30 cellular contexts compared by ENCODE assay signal in genomic region chr1:42311138-42311537, GRCh38. TPM values are rescaled to one million over a fixed set of nuclear protein-coding genes. Genes with fewer than 3 reads are reported as not detected.
A peak's percentile ranks its signal among the peaks of the same experiment; 100 is the strongest.
DNase-seq lines count a peak whose midpoint lies in the region; ATAC-seq and TF ChIP-seq lines count a peak whose summit lies in the region.
"Had no signal": no experiment of that assay in that cellular context is flagged by ENCODE, and none has a peak within 500 bp of the region (broad histone marks: within the 10 kb centered on the region; RNA-seq: fewer than 3 reads in every experiment).

No MANE protein-coding gene starts in this region.

- H3K4me3 ChIP-seq in mammary epithelial cell (replicated peaks in 1 of 3; ENCODE audit: insufficient read depth in 1 of 3, low read depth in 2 of 3, low read length in 3 of 3) (no peak overlapping the region), fibroblast of villous mesenchyme (ENCODE audit: low read depth, low read length) (no peak overlapping the region), uterus (no peak overlapping the region)
- H3K4me3 ChIP-seq in CD8-positive, alpha-beta T cell (ENCODE audit: low read depth, low read length): no peak overlapping the region
- H3K4me3 ChIP-seq: HAP-1, SK-N-MC, spleen, suprapubic skin had no signal

- peaks cover 52% of the 10 kb centered on the region for H3K4me1 Mint-ChIP-seq in MCF 10A (ENCODE audit: insufficient read depth, unreplicated experiment)
- H3K4me1 Mint-ChIP-seq in activated T-helper 17 cell treated with anti-CD3 and anti-CD28 coated beads, Interleukin-2, amount 50 U/mL, for 72 hours: peaks cover 58% of the 10 kb centered on the region
- H3K4me1 Mint-ChIP-seq in CD8-positive, alpha-beta T cell (ENCODE audit: low read depth): peaks cover 76% of the 10 kb centered on the region

- H3K27ac ChIP-seq in mammary epithelial cell (ENCODE audit: insufficient read depth, low read depth, low read length) (no peak overlapping the region), uterus (no peak overlapping the region)
- no peak overlapping the region for H3K27ac ChIP-seq in CD8-positive, alpha-beta T cell (ENCODE audit: low read depth, low read length)
- H3K27ac ChIP-seq: RWPE1, SK-N-MC, spleen, suprapubic skin, VCaP had no signal

- no peaks in the 10 kb centered on the region for H3K27me3 Mint-ChIP-seq in MCF 10A (ENCODE audit: insufficient read depth, unreplicated experiment)
- H3K27me3 Mint-ChIP-seq in activated T-helper 17 cell treated with anti-CD3 and anti-CD28 coated beads, Interleukin-2, amount 50 U/mL, for 72 hours: no peaks in the 10 kb centered on the region
- H3K27me3 Mint-ChIP-seq in CD8-positive, alpha-beta T cell (ENCODE audit: low read depth): no peaks in the 10 kb centered on the region
- H3K27me3 Mint-ChIP-seq: activated CD8-positive, alpha-beta memory T cell treated with anti-CD3 and anti-CD28 coated beads, Interleukin-2, amount 10 ng/mL, durations not matched to agents 7 days and 5 days; dendritic cell treated with granulocyte-macrophage colony-stimulating factor and Interleukin-4, amounts not matched to agents 40 ng/mL and 50 ng/mL, for 4 days; IgD-negative memory B cell; memory B cell; naive B cell; stimulated activated naive B cell treated with anti-CD40 and anti-IgM and Interleukin-4, amounts not matched to agents 10 μg/mL and 1 μg/mL and 100 μg/mL, for 72 hours had no signal

- peaks cover 93% of the 10 kb centered on the region for H3K79me2 ChIP-seq in mammary epithelial cell (ENCODE audit: insufficient read depth, low read length)

- TF ChIP-seq CTCF in MCF 10A (IDR thresholded peaks at IDR 0.05; ENCODE audit: unreplicated experiment) (no peak), mammary epithelial cell (conservative IDR thresholded peaks at IDR 0.05 in 1 of 2, IDR thresholded peaks at IDR 0.05 in 1 of 2; ENCODE audit: extremely low read depth in 1 of 2, insufficient read depth in 1 of 2, low read depth in 1 of 2, low read length in 2 of 2) (no peak), fibroblast of villous mesenchyme (IDR thresholded peaks at IDR 0.05; ENCODE audit: insufficient read depth, low read depth, low read length) (no peak), uterus (IDR thresholded peaks at IDR 0.05) (no peak)
- no peak for TF ChIP-seq CTCF in CD8-positive, alpha-beta T cell (IDR thresholded peaks at IDR 0.05)

- intact Hi-C loops in MCF 10A (cut with micrococcal nuclease): no loop called here
- intact Hi-C loops in mammary epithelial cell (cut with micrococcal nuclease): no loop called here
- intact Hi-C loops in uterus (cut with DNase I; ENCODE audit: low total_unique reads): no loop called here
- intact Hi-C loops in CD8-positive, alpha-beta T cell (cut with DNase I, micrococcal nuclease): loop anchor here in 1 of 2 experiments (5.0 kb wide), 1 partner anchor 151 kb away; the partner anchor contains the start of gene CCDC30

- H3K4me3 Mint-ChIP-seq in MCF 10A (ENCODE audit: unreplicated experiment): no peak overlapping the region
- no peak overlapping the region for H3K4me3 Mint-ChIP-seq in activated T-helper 17 cell treated with anti-CD3 and anti-CD28 coated beads, Interleukin-2, amount 50 U/mL, for 72 hours
- no peak overlapping the region for H3K4me3 Mint-ChIP-seq in CD8-positive, alpha-beta T cell
- H3K4me3 Mint-ChIP-seq: activated CD8-positive, alpha-beta memory T cell treated with anti-CD3 and anti-CD28 coated beads, Interleukin-2, amount 10 ng/mL, durations not matched to agents 7 days and 5 days; CD14-positive monocyte; dendritic cell treated with granulocyte-macrophage colony-stimulating factor and Interleukin-4, amounts not matched to agents 40 ng/mL and 50 ng/mL, for 4 days; IgD-negative memory B cell; memory B cell; naive B cell; stimulated activated naive B cell treated with anti-CD40 and anti-IgM and Interleukin-4, amounts not matched to agents 10 μg/mL and 1 μg/mL and 100 μg/mL, for 72 hours had no signal

- BruUV-seq in MCF 10A (replicated peaks; lab: Mats Ljungman, UMichigan) (no TSS peak), mammary epithelial cell (replicated peaks; lab: Mats Ljungman, UMichigan) (no TSS peak)

- peaks cover 16% of the 10 kb centered on the region for H3K36me3 Mint-ChIP-seq in MCF 10A (ENCODE audit: insufficient read depth, unreplicated experiment)
- peaks cover 37% of the 10 kb centered on the region for H3K36me3 Mint-ChIP-seq in activated T-helper 17 cell treated with anti-CD3 and anti-CD28 coated beads, Interleukin-2, amount 50 U/mL, for 72 hours (ENCODE audit: low read depth)
- H3K36me3 Mint-ChIP-seq in CD8-positive, alpha-beta T cell: peaks cover 30% of the 10 kb centered on the region

- in situ Hi-C loops in mammary epithelial cell (cut with MboI; ENCODE audit: low sequenced_read_pairs in 2 of 2): no loop called here

- no peaks in the 10 kb centered on the region for H3K9me3 ChIP-seq in mammary epithelial cell (replicated peaks; ENCODE audit: insufficient read depth, low read length)
- no peaks in the 10 kb centered on the region for H3K9me3 ChIP-seq in uterus
- H3K9me3 ChIP-seq in CD8-positive, alpha-beta T cell (ENCODE audit: low read length): no peaks in the 10 kb centered on the region
- H3K9me3 ChIP-seq: HAP-1, spleen, suprapubic skin had no signal

- no peak overlapping the region for H2AFZ ChIP-seq in mammary epithelial cell (ENCODE audit: low read depth, low read length)

- CTCF ChIA-PET in MCF 10A (lab: Yijun Ruan, JAX): interaction anchor here (1.0 kb wide), 1 partner anchor 138 kb away, joined by 3 read pairs; no protein-coding TSS in a partner anchor
- CTCF ChIA-PET in mammary epithelial cell (lab: Charles Lee; ENCODE audit: low non-redundant PET): no interaction called here
- CTCF ChIA-PET in CD8-positive, alpha-beta T cell (lab: Charles Lee): no interaction called here

- H3K4me1 ChIP-seq in mammary epithelial cell (ENCODE audit: insufficient read depth, low read length) (peaks cover 17% of the 10 kb centered on the region), uterus (peaks cover 0 to 4% of the 10 kb centered on the region in 2 donors)
- H3K4me1 ChIP-seq in CD8-positive, alpha-beta T cell (ENCODE audit: insufficient read depth, low read length): peaks cover 35% of the 10 kb centered on the region

- peak overlapping the region; percentile 53 for H3K27ac Mint-ChIP-seq in MCF 10A (ENCODE audit: low read depth, unreplicated experiment)
- H3K27ac Mint-ChIP-seq in activated T-helper 17 cell treated with anti-CD3 and anti-CD28 coated beads, Interleukin-2, amount 50 U/mL, for 72 hours: peak overlapping the region; percentile 34
- no peak overlapping the region for H3K27ac Mint-ChIP-seq in CD8-positive, alpha-beta T cell
- H3K27ac Mint-ChIP-seq: activated CD8-positive, alpha-beta memory T cell treated with anti-CD3 and anti-CD28 coated beads, Interleukin-2, amount 10 ng/mL, durations not matched to agents 7 days and 5 days; activated T-helper 2 cell treated with anti-CD3 and anti-CD28 coated beads, Interferon-gamma antibody, Interleukin-2, Interleukin-4, amounts not matched to agents 10 μg/mL and 5 μg/mL and 100 μg/mL, durations not matched to agents 14 hours and 24 hours and 36 hours; memory B cell; stimulated activated naive B cell treated with anti-CD40 and anti-IgM and Interleukin-4, amounts not matched to agents 10 μg/mL and 1 μg/mL and 100 μg/mL, for 72 hours had no signal

- peak; percentile 11 for DNase-seq in MCF 10A (ENCODE audit: unreplicated experiment)
- DNase-seq in mammary epithelial cell: no peak
- DNase-seq in fibroblast of villous mesenchyme (ENCODE audit: low read depth): peak; percentile 30
- DNase-seq in nucleus accumbens (lab: John Stamatoyannopoulos, UW): no peak
- DNase-seq in uterus: no peak
- no peak for DNase-seq in CD8-positive, alpha-beta T cell
- DNase-seq: activated CD4-positive, alpha-beta T cell treated with anti-CD3 and anti-CD28 coated beads, Interleukin-2, amount 50 U/mL, for 1 hour; activated CD8-positive, alpha-beta memory T cell treated with anti-CD3 and anti-CD28 coated beads, Interleukin-2, amount 10 ng/mL, durations not matched to agents 7 days and 5 days; left cardiac atrium; naive B cell; NCI-H1417; NCI-H2081 treated with DMSO at 0.1 percent for 48 hours; NCI-H345; NCI-H748 treated with DMSO at 0.1 percent for 48 hours; occipital lobe; spleen; stimulated activated CD4-positive, alpha-beta T cell treated with anti-CD3 and anti-CD28 coated beads, Interleukin-4, amount 100 ng/mL, for 1 hour; stimulated activated naive B cell treated with anti-CD40 and anti-IgM and Interleukin-4, amounts not matched to agents 10 μg/mL and 1 μg/mL and 100 μg/mL, for 72 hours; T-helper 2 cell had no signal

- no peak for TF ChIP-seq POLR2A in uterus (IDR thresholded peaks at IDR 0.05)

- peak; percentile 60 for ATAC-seq in activated T-helper 17 cell treated with anti-CD3 and anti-CD28 coated beads, Interleukin-2, amount 50 U/mL, for 72 hours (replicated peaks)
- ATAC-seq in CD8-positive, alpha-beta T cell: no peak
- ATAC-seq: activated CD8-positive, alpha-beta memory T cell treated with anti-CD3 and anti-CD28 coated beads, Interleukin-2, amount 10 ng/mL, durations not matched to agents 7 days and 5 days; stimulated activated naive B cell treated with anti-CD40 and anti-IgM and Interleukin-4, amounts not matched to agents 10 μg/mL and 1 μg/mL and 100 μg/mL, for 72 hours had no signal

- no peak overlapping the region for H3K4me2 ChIP-seq in mammary epithelial cell (ENCODE audit: insufficient read depth, low read depth, low read length)

- POLR2A ChIA-PET in MCF 10A (lab: Yijun Ruan, JAX): interaction anchor here (0.7 to 2.7 kb wide), 3 partner anchors 10 to 1895 kb away, joined by 3 to 11 read pairs (median 7); no protein-coding TSS in a partner anchor
- POLR2A ChIA-PET in CD8-positive, alpha-beta T cell (lab: Charles Lee): interaction anchor here (0.6 to 1.3 kb wide), 2 partner anchors 12 to 220 kb away, joined by 3 read pairs; no protein-coding TSS in a partner anchor

- H3K27me3 ChIP-seq in mammary epithelial cell (ENCODE audit: insufficient read depth, low read length) (no peaks in the 10 kb centered on the region), uterus (no peaks in the 10 kb centered on the region)
- H3K27me3 ChIP-seq in CD8-positive, alpha-beta T cell (ENCODE audit: insufficient read depth, low read length): no peaks in the 10 kb centered on the region
- H3K27me3 ChIP-seq: spleen, suprapubic skin had no signal

- H4K20me1 ChIP-seq in mammary epithelial cell (ENCODE audit: insufficient read depth, low read length): peaks cover 2% of the 10 kb centered on the region

- dilution Hi-C loops in mammary epithelial cell (cut with HindIII; ENCODE audit: low sequenced_read_pairs): loop anchor here (5.0 kb wide), 2 partner anchors 49 to 99 kb away; no protein-coding TSS in a partner anchor

- H3K9ac ChIP-seq in mammary epithelial cell (ENCODE audit: insufficient read depth, low read length): no peak overlapping the region

- 67% methylated on average over 1 of the region's 1 CpG for WGBS in mammary epithelial cell (ENCODE audit: low coverage, missing lambda C conversion rate)

- no peaks in the 10 kb centered on the region for H3K9me3 Mint-ChIP-seq in MCF 10A (ENCODE audit: unreplicated experiment)
- H3K9me3 Mint-ChIP-seq in activated T-helper 17 cell treated with anti-CD3 and anti-CD28 coated beads, Interleukin-2, amount 50 U/mL, for 72 hours: no peaks in the 10 kb centered on the region
- H3K9me3 Mint-ChIP-seq in CD8-positive, alpha-beta T cell: no peaks in the 10 kb centered on the region
- H3K9me3 Mint-ChIP-seq: activated T-helper 2 cell treated with anti-CD3 and anti-CD28 coated beads, Interferon-gamma antibody, Interleukin-2, Interleukin-4, amounts not matched to agents 10 μg/mL and 5 μg/mL and 100 μg/mL, durations not matched to agents 14 hours and 24 hours and 36 hours; CD14-positive monocyte; dendritic cell treated with granulocyte-macrophage colony-stimulating factor and Interleukin-4, amounts not matched to agents 40 ng/mL and 50 ng/mL, for 4 days; IgD-negative memory B cell; memory B cell; naive B cell; stimulated activated naive B cell treated with anti-CD40 and anti-IgM and Interleukin-4, amounts not matched to agents 10 μg/mL and 1 μg/mL and 100 μg/mL, for 72 hours had no signal

- no peaks in the 10 kb centered on the region for H3K36me3 ChIP-seq in mammary epithelial cell (ENCODE audit: insufficient read depth, low read length)
- H3K36me3 ChIP-seq in uterus: no peaks in the 10 kb centered on the region
- H3K36me3 ChIP-seq in CD8-positive, alpha-beta T cell (ENCODE audit: insufficient read depth, low read length): no peaks in the 10 kb centered on the region
- H3K36me3 ChIP-seq: suprapubic skin had no signal

RNA-seq across cellular contexts. Expression of gene FOXJ3, which starts 23.9 kb away (rescaled TPM):
- total RNA-seq in MCF 10A (2022): 42.2 and 43.7 TPM in 2 replicates
- 10 to 100 TPM; 40.8 to 43.1 TPM for total RNA-seq in mammary epithelial cell
- polyA plus RNA-seq in mammary epithelial cell: 28.4 TPM
- 46.6 TPM for polyA minus RNA-seq in mammary epithelial cell
- 10 to 100 TPM; 48.8 to 53.6 TPM for total RNA-seq in activated T-helper 17 cell treated with anti-CD3 and anti-CD28 coated beads, Interleukin-2, amount 50 U/mL, for 72 hours
- total RNA-seq in fibroblast of villous mesenchyme: 28.7 and 34.5 TPM in 2 replicates
- 10 to 100 TPM; 31.2 to 88.4 (median 81.5) TPM for total RNA-seq in uterus
- total RNA-seq in CD8-positive, alpha-beta T cell: 10 to 100 TPM; 80.6 to 89.3 TPM

Comparison
In these comparisons a context has a peak if more than half of its experiments do, and no peak if none do; other contexts are left out.
1. DNase-seq: peak in MCF 10A (single experiment) and fibroblast of villous mesenchyme (single experiment); none in mammary epithelial cell (single experiment), nucleus accumbens (0 of 56), uterus (0 of 2) and CD8-positive, alpha-beta T cell (0 of 7).